23 cellular contexts compared by ENCODE assay signal in genomic region chr7:14886533-14886932, GRCh38. TPM values are rescaled to one million over a fixed set of nuclear protein-coding genes. Genes with fewer than 3 reads are reported as not detected.
"Had no signal": no experiment of that assay in that cellular context is flagged by ENCODE, and none has a peak within 500 bp of the region (broad histone marks: within the 10 kb centered on the region; RNA-seq: fewer than 3 reads in every experiment).

No MANE protein-coding gene starts in this region.

- H3K36me3 ChIP-seq: heart left ventricle, neural progenitor cell, ovary, right atrium auricular region, suprapubic skin, thyroid gland had no signal

- H3K27me3 ChIP-seq: heart left ventricle, neural progenitor cell, ovary, right atrium auricular region, suprapubic skin, thyroid gland had no signal

- FAIRE-seq: endothelial cell of umbilical vein, small intestine, urothelium cell line had no signal

- H3K27ac ChIP-seq: heart left ventricle, neural progenitor cell, ovary, right atrium auricular region, suprapubic skin, thyroid gland had no signal

- H3K4me3 ChIP-seq: heart left ventricle, lung, neural progenitor cell, ovary, right atrium auricular region, suprapubic skin, thyroid gland had no signal

- H3K4me1 ChIP-seq: heart left ventricle, right atrium auricular region, suprapubic skin, thyroid gland had no signal

- H3K9me3 ChIP-seq: heart left ventricle, ovary, right atrium auricular region, suprapubic skin, thyroid gland had no signal

- DNase-seq: erythroblast; foreskin melanocyte; heart left ventricle; hippocampal formation; left colon; left ventricle myocardium superior; mesenchymal stem cell; midbrain; nucleus accumbens; ovary; small intestine; stimulated activated CD4-positive, alpha-beta T cell treated with anti-CD3 and anti-CD28 coated beads, Interleukin-12 subunit alpha, Interleukin-12 subunit beta, amount 100 ng/mL, for 4 hours; stimulated activated naive CD4-positive, alpha-beta T cell treated with Interleukin-2 at 50 U/mL for 16 hours; thyroid gland had no signal

- H3K9ac ChIP-seq: neural progenitor cell had no signal

RNA-seq across cellular contexts. Expression of gene DGKB, which starts 16.0 kb away (rescaled TPM):
- total RNA-seq: dermis blood vessel endothelial cell; endothelial cell of umbilical vein; kidney epithelial cell; natural killer cell treated with Interleukin-12 subunit alpha and Interleukin-12 subunit beta and Interleukin-15 and Interleukin-18, amount 100 ng/mL, for 72 hours had no signal
